Comparison of ENCODE assay signal across 13 cellular contexts in genomic region chr12:119674560-119674959, GRCh38. TPM values are rescaled to one million over a fixed set of nuclear protein-coding genes. Genes with fewer than 3 reads are reported as not detected.
A peak's percentile ranks its signal among the peaks of the same experiment; 100 is the strongest.
DNase-seq lines count a peak whose midpoint lies in the region; ATAC-seq and TF ChIP-seq lines count a peak whose summit lies in the region.
"Had no signal": no experiment of that assay in that cellular context is flagged by ENCODE, and none has a peak within 500 bp of the region (broad histone marks: within the 10 kb centered on the region; RNA-seq: fewer than 3 reads in every experiment).

No MANE protein-coding gene starts in this region.

- H3K27me3 ChIP-seq in heart right ventricle, result no peaks in the 10 kb centered on the region
- H3K27me3 ChIP-seq in mucosa of rectum (ENCODE audit: control insufficient read depth in 2 of 2, insufficient read depth in 2 of 2, low read length in 2 of 2), result no peaks in the 10 kb centered on the region
- no peaks in the 10 kb centered on the region for H3K27me3 ChIP-seq in transverse colon
- no peaks in the 10 kb centered on the region for H3K27me3 ChIP-seq in brain microvascular endothelial cell (replicated peaks)

- H3K27ac ChIP-seq in heart right ventricle, result peak overlapping the region in 9 of 10 donors; percentile 32 to 91 (median 71)
- peak overlapping the region; percentile 58 for H3K27ac ChIP-seq in angular gyrus (ENCODE audit: low read depth, low read length)
- H3K27ac ChIP-seq in mucosa of rectum (ENCODE audit: low read depth in 2 of 2, low read length in 2 of 2), result peak overlapping the region; percentile 99 to 100
- peak overlapping the region; percentile 96 to 99 (median 98) for H3K27ac ChIP-seq in transverse colon
- H3K27ac ChIP-seq in brain microvascular endothelial cell, result no peak overlapping the region
- H3K27ac ChIP-seq: GM23248, SK-N-MC had no signal

- DNase-seq in heart right ventricle (no peak), left ventricle myocardium superior (no peak), transverse colon (no peak), brain microvascular endothelial cell (no peak)
- DNase-seq in stimulated activated CD4-positive, alpha-beta T cell treated with anti-CD3 and anti-CD28 coated beads, Interleukin-4, amount 100 ng/mL, for 1 hour, result no peak
- DNase-seq: effector memory CD4-positive, alpha-beta T cell; foreskin melanocyte; GM23248; NCI-H1417 had no signal

- no peak for TF ChIP-seq POLR2A in transverse colon (IDR thresholded peaks at IDR 0.05)

- H3K36me3 ChIP-seq in heart right ventricle (peaks cover 0 to 95% (median 53%) of the 10 kb centered on the region in 9 donors), mucosa of rectum (ENCODE audit: control insufficient read depth in 2 of 2, insufficient read depth in 2 of 2, low read length in 2 of 2) (peaks cover 62 to 78% of the 10 kb centered on the region in 2 donors), transverse colon (peaks cover 0 to 44% (median 17%) of the 10 kb centered on the region in 4 donors), brain microvascular endothelial cell (replicated peaks) (peaks cover 58% of the 10 kb centered on the region)

- no peak overlapping the region for H3K4me3 ChIP-seq in heart right ventricle
- no peak overlapping the region for H3K4me3 ChIP-seq in mucosa of rectum (ENCODE audit: low read length in 2 of 2)
- no peak overlapping the region for H3K4me3 ChIP-seq in transverse colon
- no peak overlapping the region for H3K4me3 ChIP-seq in brain microvascular endothelial cell (ENCODE audit: low read depth, low read length)
- H3K4me3 ChIP-seq: GM23248, SK-N-MC had no signal

- 83% methylated on average over 4 of the region's 4 CpGs for WGBS in heart right ventricle, 2 donors
- 90 to 100% methylated on average over 2 to 4 of the region's 4 CpGs for WGBS in transverse colon (ENCODE audit: low coverage in 1 of 2), 2 donors

- ATAC-seq in heart right ventricle (no peak), left ventricle myocardium superior (no peak), GM21576 (IDR thresholded peaks at IDR 0.05; ENCODE audit: unreplicated experiment) (no peak)

- intact Hi-C loops in heart right ventricle (cut with DNase I) (no loop called here), left ventricle myocardium superior (cut with micrococcal nuclease) (no loop called here), transverse colon (cut with DNase I; ENCODE audit: low total_unique reads) (no loop called here)

- no peak for TF ChIP-seq EP300 in transverse colon (IDR thresholded peaks at IDR 0.05; ENCODE audit: low read depth)

- peak overlapping the region; percentile 2 to 59 for H3K9ac ChIP-seq in mucosa of rectum (ENCODE audit: low read depth in 1 of 2, low read length in 2 of 2)
- H3K9ac ChIP-seq: GM23248 had no signal

- in situ Hi-C loops in transverse colon (cut with MboI; ENCODE audit: low pct_ligation_motif_present in 1 of 4, low pct_unique_long_range_greater_than_20kb in 1 of 4, low sequenced_read_pairs in 3 of 4), result no loop called here
- in situ Hi-C loops in brain microvascular endothelial cell (cut with HindIII; ENCODE audit: low pct_ligation_motif_present, low sequenced_read_pairs), result no loop called here

- H3K4me1 ChIP-seq in heart right ventricle (peaks cover 0 to 66% (median 49%) of the 10 kb centered on the region in 9 donors), mucosa of rectum (ENCODE audit: control insufficient read depth in 2 of 2, insufficient read depth in 2 of 2, low read length in 2 of 2) (peaks cover 39 to 74% of the 10 kb centered on the region in 2 donors), transverse colon (peaks cover 14 to 66% (median 56%) of the 10 kb centered on the region in 4 donors)

- H3K9me3 ChIP-seq in heart right ventricle (no peaks in the 10 kb centered on the region), mucosa of rectum (ENCODE audit: control insufficient read depth in 2 of 2, low read length in 2 of 2) (no peaks in the 10 kb centered on the region), transverse colon (no peaks in the 10 kb centered on the region)

- TF ChIP-seq CTCF in heart right ventricle (IDR thresholded peaks at IDR 0.05), result no peak
- TF ChIP-seq CTCF in transverse colon (IDR thresholded peaks at IDR 0.05), result no peak
- no peak for TF ChIP-seq CTCF in brain microvascular endothelial cell (IDR thresholded peaks at IDR 0.05; ENCODE audit: low read depth, low read length, missing control alignments)

RNA-seq across cellular contexts. Expression of gene PRKAB1, which starts 6.6 kb away (rescaled TPM):
- total RNA-seq in heart right ventricle (10 to 100 TPM in 5 of 10 donors, 1 to 10 TPM in 5; 8.6 to 14.5 (median 10.4) TPM), left ventricle myocardium superior (12.1 TPM), transverse colon (100 to 1,000 TPM in 1 of 4 donors, 10 to 100 TPM in 3; 46.0 to 151 (median 89.3) TPM)
- 10 to 100 TPM; 13.5 to 14.3 TPM for polyA plus RNA-seq in heart right ventricle
